In genomic region chr11:64861227-64861970, GRCh38 we compare ENCODE assay signal across 8 cellular contexts. TPM values are rescaled to one million over a fixed set of nuclear protein-coding genes. Genes with fewer than 3 reads are reported as not detected.
DNase-seq lines count a peak whose midpoint lies in the region; TF ChIP-seq lines count a peak whose summit lies in the region.

No MANE protein-coding gene starts in this region.

- H3K27me3 ChIP-seq in esophagus squamous epithelium: no peaks in the 10 kb centered on the region

- CTCF ChIA-PET in Calu3 (lab: Charles Lee): no interaction called here

- BruUV-seq in Calu3 (replicated peaks; lab: Mats Ljungman, UMichigan): no TSS peak

- H3K27ac Mint-ChIP-seq in activated naive CD4-positive, alpha-beta T cell treated with anti-CD3 and anti-CD28 coated beads, Interleukin-2, amount 50 U/mL, for 24 hours: peak overlapping the region; percentile 97
- peak overlapping the region; percentile 42 for H3K27ac Mint-ChIP-seq in type B pancreatic cell
- no peak overlapping the region for H3K27ac Mint-ChIP-seq in Calu3 (ENCODE audit: unreplicated experiment)

- H3K4me3 ChIP-seq in esophagus squamous epithelium: no peak overlapping the region

- intact Hi-C loops in esophagus squamous epithelium (cut with DNase I): no loop called here
- intact Hi-C loops in Calu3 (cut with micrococcal nuclease; ENCODE audit: unreplicated experiment): no loop called here

- peaks cover 56 to 99% (median 83%) of the 10 kb centered on the region in 3 donors for H3K4me1 ChIP-seq in esophagus squamous epithelium

- H3K4me1 Mint-ChIP-seq in activated naive CD4-positive, alpha-beta T cell treated with anti-CD3 and anti-CD28 coated beads, Interleukin-2, amount 50 U/mL, for 24 hours: peaks cover 85% of the 10 kb centered on the region
- H3K4me1 Mint-ChIP-seq in type B pancreatic cell (ENCODE audit: unreplicated experiment) (peaks cover 26% of the 10 kb centered on the region), Calu3 (ENCODE audit: low read depth, unreplicated experiment) (peaks cover 15% of the 10 kb centered on the region)

- peaks cover 8% of the 10 kb centered on the region for H3K36me3 Mint-ChIP-seq in activated naive CD4-positive, alpha-beta T cell treated with anti-CD3 and anti-CD28 coated beads, Interleukin-2, amount 50 U/mL, for 24 hours
- H3K36me3 Mint-ChIP-seq in type B pancreatic cell (peaks cover 12% of the 10 kb centered on the region), Calu3 (ENCODE audit: insufficient read depth, unreplicated experiment) (peaks cover 25% of the 10 kb centered on the region)

- TF ChIP-seq CTCF in esophagus squamous epithelium (IDR thresholded peaks at IDR 0.05) (no peak), type B pancreatic cell (conservative IDR thresholded peaks at IDR 0.05) (no peak), Calu3 (IDR thresholded peaks at IDR 0.05; ENCODE audit: unreplicated experiment) (no peak)

- no peak for DNase-seq in activated naive CD4-positive, alpha-beta T cell treated with Interleukin-2 at 50 U/mL for 16 hours
- DNase-seq in SKM-1 (lab: John Stamatoyannopoulos, UW; ENCODE audit: unreplicated experiment) (peak; percentile 70), esophagus squamous epithelium (lab: John Stamatoyannopoulos, UW) (no peak), type B pancreatic cell (ENCODE audit: extremely low spot score, unreplicated experiment) (no peak), DMS79 treated with DMSO at 0.1 percent for 48 hours (lab: John Stamatoyannopoulos, UW) (no peak), Calu3 (no peak), LoVo (ENCODE audit: low spot score) (no peak)

- H3K27me3 Mint-ChIP-seq in activated naive CD4-positive, alpha-beta T cell treated with anti-CD3 and anti-CD28 coated beads, Interleukin-2, amount 50 U/mL, for 24 hours: no peaks in the 10 kb centered on the region
- H3K27me3 Mint-ChIP-seq in type B pancreatic cell: no peaks in the 10 kb centered on the region
- no peaks in the 10 kb centered on the region for H3K27me3 Mint-ChIP-seq in Calu3 (ENCODE audit: unreplicated experiment)

- H3K36me3 ChIP-seq in esophagus squamous epithelium: peaks cover 0 to 30% (median 0%) of the 10 kb centered on the region in 3 donors

- H3K9me3 ChIP-seq in esophagus squamous epithelium: no peaks in the 10 kb centered on the region

- no peaks in the 10 kb centered on the region for H3K9me3 Mint-ChIP-seq in activated naive CD4-positive, alpha-beta T cell treated with anti-CD3 and anti-CD28 coated beads, Interleukin-2, amount 50 U/mL, for 24 hours
- H3K9me3 Mint-ChIP-seq in type B pancreatic cell: peaks cover 6% of the 10 kb centered on the region
- H3K9me3 Mint-ChIP-seq in Calu3 (ENCODE audit: low read depth, unreplicated experiment): no peaks in the 10 kb centered on the region

- H3K27ac ChIP-seq in esophagus squamous epithelium: peak overlapping the region; percentile 78 to 93 (median 90)

- H3K4me3 Mint-ChIP-seq in activated naive CD4-positive, alpha-beta T cell treated with anti-CD3 and anti-CD28 coated beads, Interleukin-2, amount 50 U/mL, for 24 hours: no peak overlapping the region
- H3K4me3 Mint-ChIP-seq in type B pancreatic cell: no peak overlapping the region
- H3K4me3 Mint-ChIP-seq in Calu3 (ENCODE audit: low read depth, unreplicated experiment): no peak overlapping the region

- no peak for TF ChIP-seq POLR2A in esophagus squamous epithelium (IDR thresholded peaks at IDR 0.05)

- 66 to 69% methylated on average over 6 of the region's 6 CpGs for WGBS in esophagus squamous epithelium, 2 donors

RNA-seq across cellular contexts. Expression of gene CDC42BPG, which starts 16.9 kb away (rescaled TPM):
- 10 to 100 TPM; 16.4 to 48.5 (median 25.0) TPM for total RNA-seq in esophagus squamous epithelium
- total RNA-seq in type B pancreatic cell (ENCODE audit: low replicate concordance): 20.1 and 47.7 TPM in 2 replicates
- 26.5 and 33.0 TPM in 2 replicates for total RNA-seq in Calu3 (2022)

RNA-seq across cellular contexts. Expression of gene EHD1, which starts 17.0 kb away (rescaled TPM):
- total RNA-seq in esophagus squamous epithelium (10 to 100 TPM; 29.5 to 44.0 (median 31.8) TPM), type B pancreatic cell (ENCODE audit: low replicate concordance) (86.6 and 121 TPM in 2 replicates), Calu3 (2022) (92.8 and 101 TPM in 2 replicates)

RNA-seq across cellular contexts. Expression of gene MEN1, which starts 51.0 kb away (rescaled TPM):
- total RNA-seq in esophagus squamous epithelium (10 to 100 TPM; 14.9 to 23.3 (median 17.0) TPM), type B pancreatic cell (ENCODE audit: low replicate concordance) (35.5 and 50.6 TPM in 2 replicates), Calu3 (2022) (39.8 and 41.0 TPM in 2 replicates)

RNA-seq across cellular contexts. Expression of gene ATG2A, which starts 55.6 kb away (rescaled TPM):
- total RNA-seq in esophagus squamous epithelium: 10 to 100 TPM; 14.1 to 26.1 (median 19.6) TPM
- 26.8 and 30.8 TPM in 2 replicates for total RNA-seq in type B pancreatic cell (ENCODE audit: low replicate concordance)
- total RNA-seq in Calu3 (2022): 29.6 and 35.8 TPM in 2 replicates

RNA-seq across cellular contexts. Expression of gene MAP4K2, which starts 58.4 kb away (rescaled TPM):
- total RNA-seq in esophagus squamous epithelium (1 to 10 TPM; 3.6 to 9.0 (median 6.1) TPM), type B pancreatic cell (ENCODE audit: low replicate concordance) (8.6 and 20.2 TPM in 2 replicates), Calu3 (2022) (17.0 and 17.4 TPM in 2 replicates)
